9 cellular contexts compared by ENCODE assay signal in genomic region chr14:23005861-23006534, GRCh38. TPM values are rescaled to one million over a fixed set of nuclear protein-coding genes. Genes with fewer than 3 reads are reported as not detected.
A peak's percentile ranks its signal among the peaks of the same experiment; 100 is the strongest.
DNase-seq lines count a peak whose midpoint lies in the region; ATAC-seq and TF ChIP-seq lines count a peak whose summit lies in the region.
"Had no signal": no experiment of that assay in that cellular context is flagged by ENCODE, and none has a peak within 500 bp of the region (broad histone marks: within the 10 kb centered on the region; RNA-seq: fewer than 3 reads in every experiment).

No MANE protein-coding gene starts in this region.

- TF ChIP-seq CTCF in C4-2B (conservative IDR thresholded peaks at IDR 0.05) (no peak), cardiac fibroblast (IDR thresholded peaks at IDR 0.05; ENCODE audit: low read depth, low read length) (no peak), natural killer cell (IDR thresholded peaks at IDR 0.05) (no peak)

- peak overlapping the region; percentile 97 to 98 for H3K27ac Mint-ChIP-seq in natural killer cell

- H3K36me3 Mint-ChIP-seq in natural killer cell = no peaks in the 10 kb centered on the region

- H3K27ac ChIP-seq in C4-2B = peak overlapping the region; percentile 94

- H3K4me3 Mint-ChIP-seq in natural killer cell = peak overlapping the region; percentile 98

- no peaks in the 10 kb centered on the region for H3K27me3 Mint-ChIP-seq in natural killer cell (ENCODE audit: low read depth in 2 of 2)

- H3K4me1 Mint-ChIP-seq in natural killer cell = peaks cover 30 to 38% of the 10 kb centered on the region in 2 donors

- no peaks in the 10 kb centered on the region for H3K9me3 Mint-ChIP-seq in natural killer cell

- H3K4me3 ChIP-seq in cardiac fibroblast (replicated peaks in 1 of 2; ENCODE audit: low read depth in 2 of 2, low read length in 2 of 2) = peak overlapping the region; percentile 69 to 76

- DNase-seq in LHCN-M2 (ENCODE audit: low read depth) = peak; percentile 17
- DNase-seq in cardiac fibroblast (ENCODE audit: low read depth in 2 of 2) = peak in 1 of 2 donors; percentile 14
- no peak for DNase-seq in natural killer cell
- DNase-seq in epidermal melanocyte (ENCODE audit: insufficient read length, low spot score) = no peak

- ATAC-seq in natural killer cell = no peak
- ATAC-seq in HG02642 (IDR thresholded peaks at IDR 0.05; ENCODE audit: poor library complexity, unreplicated experiment) = no peak
- no peak for ATAC-seq in HG02870 (IDR thresholded peaks at IDR 0.05; ENCODE audit: unreplicated experiment)
- no peak for ATAC-seq in GM19463 (IDR thresholded peaks at IDR 0.05; ENCODE audit: unreplicated experiment)

- intact Hi-C loops in natural killer cell (cut with micrococcal nuclease) = loop anchor here (2.0 to 5.0 kb wide), 2 partner anchors 51 to 77 kb away; partner anchors contain the start of genes CDH24 and PRMT5

RNA-seq across cellular contexts. Expression of gene C14orf93, which starts 3.9 kb away (rescaled TPM):
- total RNA-seq in LHCN-M2 (2014; rRNA removed) = 4.0 and 8.6 TPM in 2 replicates
- 5.3 TPM for polyA plus RNA-seq in LHCN-M2 (2012)
- 10 to 100 TPM; 12.1 to 15.1 (median 13.6) TPM for total RNA-seq in natural killer cell

RNA-seq across cellular contexts. Expression of gene AJUBA, which starts 23.6 kb away (rescaled TPM):
- total RNA-seq in LHCN-M2 (2014; rRNA removed) (67.1 and 78.4 TPM in 2 replicates), natural killer cell (under 1 TPM; 0.45 to 0.61 (median 0.56) TPM)
- 122 TPM for polyA plus RNA-seq in LHCN-M2 (2012)

RNA-seq across cellular contexts. Expression of gene PSMB5, which starts 28.7 kb away (rescaled TPM):
- 235 and 240 TPM in 2 replicates for total RNA-seq in LHCN-M2 (2014; rRNA removed)
- 263 TPM for polyA plus RNA-seq in LHCN-M2 (2012)
- total RNA-seq in natural killer cell = 10 to 100 TPM; 15.7 to 19.1 (median 16.4) TPM

RNA-seq across cellular contexts. Expression of gene PSMB11, which starts 36.0 kb away (rescaled TPM):
- total RNA-seq in LHCN-M2 (2014; rRNA removed) = not detected in 2 replicates
- not detected for polyA plus RNA-seq in LHCN-M2 (2012)
- total RNA-seq in natural killer cell = not detected
- total RNA-seq: lung had no signal
- polyA plus RNA-seq: lung had no signal

RNA-seq across cellular contexts. Expression of gene HAUS4, which starts 49.1 kb away (rescaled TPM):
- total RNA-seq in LHCN-M2 (2014; rRNA removed) (45.5 and 54.8 TPM in 2 replicates), natural killer cell (10 to 100 TPM; 17.0 to 21.2 (median 20.2) TPM)
- 27.5 TPM for polyA plus RNA-seq in LHCN-M2 (2012)

Comparison
In these comparisons a context has a peak if more than half of its experiments do, and no peak if none do; other contexts are left out.
1. RNA of gene AJUBA, which starts 23.6 kb away (total RNA-seq): 67.1 to 78.4 TPM in LHCN-M2; 0.45 to 0.61 TPM in natural killer cell; every median in the first group is over 10 times any median in the second.
2. RNA of gene PSMB5, which starts 28.7 kb away (total RNA-seq): 235 to 240 TPM in LHCN-M2; 15.7 to 19.1 TPM in natural killer cell; every median in the first group is over 10 times any median in the second.